Comparison of ENCODE assay signal across 28 cellular contexts in the genomic region with DNA sequence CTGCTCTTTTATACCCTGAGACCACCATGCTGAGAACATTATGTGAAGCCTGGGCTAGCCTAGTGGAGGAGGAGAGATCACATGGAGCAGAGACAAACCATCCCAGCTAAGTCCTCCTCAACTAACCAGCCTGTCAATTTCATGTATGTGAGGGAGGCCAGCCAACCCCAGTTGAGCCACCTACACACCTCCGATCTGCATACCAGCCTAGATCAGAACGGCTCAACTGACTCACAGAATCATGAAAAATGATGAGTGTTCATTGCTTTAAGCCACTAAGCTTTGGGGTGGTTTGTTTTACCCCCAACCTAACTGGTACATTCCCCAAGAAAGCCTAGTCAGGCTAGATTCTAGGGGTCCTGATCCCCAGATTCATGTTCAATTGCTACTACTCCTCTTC. TPM values are rescaled to one million over a fixed set of nuclear protein-coding genes. Genes with fewer than 3 reads are reported as not detected.
DNase-seq lines count a peak whose midpoint lies in the region; ATAC-seq and TF ChIP-seq lines count a peak whose summit lies in the region.
"Had no signal": no experiment of that assay in that cellular context is flagged by ENCODE, and none has a peak within 500 bp of the region (broad histone marks: within the 10 kb centered on the region; RNA-seq: fewer than 3 reads in every experiment).

No MANE protein-coding gene starts in this region.

- DNase-seq in activated CD4-positive, CD25-positive, alpha-beta regulatory T cell treated with anti-CD3 and anti-CD28 coated beads, Interleukin-2, amount 50 U/mL, for 72 hours = no peak
- peak; percentile 28 for DNase-seq in activated naive CD8-positive, alpha-beta T cell treated with anti-CD3 and anti-CD28 coated beads, Interleukin-2, amount 50 U/mL, for 24 hours
- DNase-seq in activated naive CD8-positive, alpha-beta T cell treated with anti-CD3 and anti-CD28 coated beads for 36 hours = no peak
- DNase-seq in amniotic epithelial cell (ENCODE audit: low read depth) (peak; percentile 14), smooth muscle cell (lab: John Stamatoyannopoulos, UW; ENCODE audit: unreplicated experiment) (no peak), NCI-H1436 (lab: John Stamatoyannopoulos, UW) (no peak), WTC11 (ENCODE audit: low spot score) (no peak)
- DNase-seq: 8988T, Calu3, DMS79 treated with DMSO at 0.1 percent for 48 hours, endodermal cell, esophagus squamous epithelium, foreskin melanocyte, heart right ventricle, Karpas-422, lower lobe of right lung, NCI-H1436 treated with DMSO at 0.1 percent for 48 hours, NCI-H2107, NCI-H446 treated with DMSO at 0.1 percent for 48 hours, RPMI8226 had no signal

- H3K79me2 ChIP-seq in smooth muscle cell (ENCODE audit: low read depth) = no peaks in the 10 kb centered on the region

- CTCF ChIA-PET in WTC11 (lab: Charles Lee) = interaction anchor here (1.2 to 2.1 kb wide), 2 partner anchors 66 to 113 kb away, joined by 4 to 7 read pairs; no protein-coding TSS in a partner anchor

- H3K27me3 ChIP-seq in smooth muscle cell (ENCODE audit: low read depth) = no peaks in the 10 kb centered on the region
- H3K27me3 ChIP-seq: esophagus squamous epithelium, heart right ventricle, SJSA1 had no signal

- TF ChIP-seq CTCF in smooth muscle cell (IDR thresholded peaks at IDR 0.05; ENCODE audit: borderline replicate concordance, insufficient read depth, poor library complexity, severe bottlenecking) = no peak
- TF ChIP-seq CTCF in WTC11 (IDR thresholded peaks at IDR 0.05) = no peak

- no peak overlapping the region for H3K27ac ChIP-seq in smooth muscle cell (ENCODE audit: low read depth)
- H3K27ac ChIP-seq: esophagus squamous epithelium, heart right ventricle, lower lobe of right lung, SJSA1 had no signal

- H3K27ac Mint-ChIP-seq in activated naive CD8-positive, alpha-beta T cell treated with anti-CD3 and anti-CD28 coated beads, Interleukin-2, amount 50 U/mL, for 24 hours = no peak overlapping the region
- no peak overlapping the region for H3K27ac Mint-ChIP-seq in activated naive CD8-positive, alpha-beta T cell treated with anti-CD3 and anti-CD28 coated beads for 36 hours
- H3K27ac Mint-ChIP-seq in WTC11 = no peak overlapping the region
- H3K27ac Mint-ChIP-seq: activated naive CD4-positive, alpha-beta T cell treated with anti-CD3 and anti-CD28 coated beads, Interleukin-2, amount 50 U/mL, for 24 hours; dendritic cell treated with granulocyte-macrophage colony-stimulating factor and Interleukin-4, amounts not matched to agents 40 ng/mL and 50 ng/mL, for 4 days; endodermal cell; nephron had no signal

- peaks cover 6% of the 10 kb centered on the region for H3K4me1 ChIP-seq in smooth muscle cell (ENCODE audit: low read depth)

- H3K9me3 ChIP-seq in smooth muscle cell (replicated peaks; ENCODE audit: low read depth) = no peaks in the 10 kb centered on the region
- H3K9me3 ChIP-seq: esophagus squamous epithelium, heart right ventricle, lower lobe of right lung, SJSA1 had no signal

- WGBS in smooth muscle cell (ENCODE audit: low lambda C conversion rate) = 38% methylated on average over 2 of the region's 2 CpGs

- H3K27me3 Mint-ChIP-seq in activated naive CD8-positive, alpha-beta T cell treated with anti-CD3 and anti-CD28 coated beads, Interleukin-2, amount 50 U/mL, for 24 hours = peaks cover 4% of the 10 kb centered on the region
- no peaks in the 10 kb centered on the region for H3K27me3 Mint-ChIP-seq in activated naive CD8-positive, alpha-beta T cell treated with anti-CD3 and anti-CD28 coated beads for 36 hours
- peaks cover 51% of the 10 kb centered on the region for H3K27me3 Mint-ChIP-seq in WTC11 (ENCODE audit: low read depth)

- peaks cover 22% of the 10 kb centered on the region for H3K4me1 Mint-ChIP-seq in activated naive CD8-positive, alpha-beta T cell treated with anti-CD3 and anti-CD28 coated beads, Interleukin-2, amount 50 U/mL, for 24 hours
- peaks cover 19% of the 10 kb centered on the region for H3K4me1 Mint-ChIP-seq in activated naive CD8-positive, alpha-beta T cell treated with anti-CD3 and anti-CD28 coated beads for 36 hours
- H3K4me1 Mint-ChIP-seq in WTC11 = peaks cover 23% of the 10 kb centered on the region
- H3K4me1 Mint-ChIP-seq: central memory CD8-positive, alpha-beta T cell had no signal

- no peaks in the 10 kb centered on the region for H3K36me3 Mint-ChIP-seq in activated naive CD8-positive, alpha-beta T cell treated with anti-CD3 and anti-CD28 coated beads, Interleukin-2, amount 50 U/mL, for 24 hours (ENCODE audit: low read depth)
- no peaks in the 10 kb centered on the region for H3K36me3 Mint-ChIP-seq in activated naive CD8-positive, alpha-beta T cell treated with anti-CD3 and anti-CD28 coated beads for 36 hours
- H3K36me3 Mint-ChIP-seq in WTC11 = no peaks in the 10 kb centered on the region
- H3K36me3 Mint-ChIP-seq: activated naive CD4-positive, alpha-beta T cell treated with anti-CD3 and anti-CD28 coated beads, Interleukin-2, amount 50 U/mL, for 24 hours had no signal

- H3K4me3 ChIP-seq in smooth muscle cell = no peak overlapping the region
- H3K4me3 ChIP-seq: esophagus squamous epithelium, heart right ventricle, lower lobe of right lung, SJSA1 had no signal

- no peak overlapping the region for H2AFZ ChIP-seq in smooth muscle cell (ENCODE audit: low read depth)

- no peaks in the 10 kb centered on the region for H3K36me3 ChIP-seq in smooth muscle cell (ENCODE audit: low read depth)
- H3K36me3 ChIP-seq: esophagus squamous epithelium, heart right ventricle, lower lobe of right lung, SJSA1 had no signal

- POLR2A ChIA-PET in WTC11 (lab: Charles Lee) = no interaction called here

- ATAC-seq in activated CD4-positive, CD25-positive, alpha-beta regulatory T cell treated with anti-CD3 and anti-CD28 coated beads, Interleukin-2, amount 50 U/mL, for 24 hours = peak; percentile 58 to 83
- peak; percentile 97 for ATAC-seq in activated naive CD8-positive, alpha-beta T cell treated with anti-CD3 and anti-CD28 coated beads, Interleukin-2, amount 50 U/mL, for 24 hours
- no peak for ATAC-seq in WTC11
- ATAC-seq: heart right ventricle, lower lobe of right lung had no signal

- H4K20me1 ChIP-seq in smooth muscle cell (ENCODE audit: low read depth) = no peaks in the 10 kb centered on the region

- no peaks in the 10 kb centered on the region for H3K9me3 Mint-ChIP-seq in activated naive CD8-positive, alpha-beta T cell treated with anti-CD3 and anti-CD28 coated beads, Interleukin-2, amount 50 U/mL, for 24 hours
- no peaks in the 10 kb centered on the region for H3K9me3 Mint-ChIP-seq in activated naive CD8-positive, alpha-beta T cell treated with anti-CD3 and anti-CD28 coated beads for 36 hours
- H3K9me3 Mint-ChIP-seq in WTC11 = no peaks in the 10 kb centered on the region
- H3K9me3 Mint-ChIP-seq: activated naive CD4-positive, alpha-beta T cell treated with anti-CD3 and anti-CD28 coated beads, Interleukin-2, amount 50 U/mL, for 24 hours; central memory CD8-positive, alpha-beta T cell; dendritic cell treated with granulocyte-macrophage colony-stimulating factor and Interleukin-4, amounts not matched to agents 40 ng/mL and 50 ng/mL, for 4 days; endodermal cell; nephron; stimulated activated naive CD8-positive, alpha-beta T cell treated with anti-CD3 and anti-CD28 coated beads, Interleukin-15, Interleukin-2, amounts not matched to agents 100 ng/mL and 50 ng/mL, for 24 hours had no signal

- H3K4me2 ChIP-seq in smooth muscle cell = peak overlapping the region; percentile 36

- no peak overlapping the region for H3K4me3 Mint-ChIP-seq in activated naive CD8-positive, alpha-beta T cell treated with anti-CD3 and anti-CD28 coated beads, Interleukin-2, amount 50 U/mL, for 24 hours
- no peak overlapping the region for H3K4me3 Mint-ChIP-seq in activated naive CD8-positive, alpha-beta T cell treated with anti-CD3 and anti-CD28 coated beads for 36 hours
- no peak overlapping the region for H3K4me3 Mint-ChIP-seq in WTC11
- H3K4me3 Mint-ChIP-seq: activated naive CD4-positive, alpha-beta T cell treated with anti-CD3 and anti-CD28 coated beads, Interleukin-2, amount 50 U/mL, for 24 hours; central memory CD8-positive, alpha-beta T cell; dendritic cell treated with granulocyte-macrophage colony-stimulating factor and Interleukin-4, amounts not matched to agents 40 ng/mL and 50 ng/mL, for 4 days; endodermal cell; nephron; stimulated activated naive CD8-positive, alpha-beta T cell treated with anti-CD3 and anti-CD28 coated beads, Interleukin-15, Interleukin-2, amounts not matched to agents 100 ng/mL and 50 ng/mL, for 24 hours had no signal

- H3F3A ChIP-seq in smooth muscle cell (ENCODE audit: low read depth) = peaks cover 6% of the 10 kb centered on the region

- H3K9ac ChIP-seq in smooth muscle cell (ENCODE audit: low read depth) = no peak overlapping the region

TF ChIP-seq in WTC11, 78 proteins besides CTCF, POLR2A, EP300 and RAD21 (continues in another document):
- TF ChIP-seq, protein P1, sequence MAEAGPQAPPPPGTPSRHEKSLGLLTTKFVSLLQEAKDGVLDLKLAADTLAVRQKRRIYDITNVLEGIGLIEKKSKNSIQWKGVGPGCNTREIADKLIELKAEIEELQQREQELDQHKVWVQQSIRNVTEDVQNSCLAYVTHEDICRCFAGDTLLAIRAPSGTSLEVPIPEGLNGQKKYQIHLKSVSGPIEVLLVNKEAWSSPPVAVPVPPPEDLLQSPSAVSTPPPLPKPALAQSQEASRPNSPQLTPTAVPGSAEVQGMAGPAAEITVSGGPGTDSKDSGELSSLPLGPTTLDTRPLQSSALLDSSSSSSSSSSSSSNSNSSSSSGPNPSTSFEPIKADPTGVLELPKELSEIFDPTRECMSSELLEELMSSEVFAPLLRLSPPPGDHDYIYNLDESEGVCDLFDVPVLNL (CRISPR knock-in tag; IDR thresholded peaks at IDR 0.05; ENCODE audit: borderline replicate concordance, low read depth) = no peak
- TF ChIP-seq ZSCAN18 (CRISPR knock-in tag; IDR thresholded peaks at IDR 0.05) (no peak), TEAD1 (CRISPR knock-in tag; IDR thresholded peaks at IDR 0.05) (no peak), GRHL2 (CRISPR knock-in tag; IDR thresholded peaks at IDR 0.05; ENCODE audit: insufficient replicate concordance, severe bottlenecking) (no peak)

RNA-seq across cellular contexts. Expression of gene CA12, which starts 19.4 kb away (rescaled TPM):
- total RNA-seq in activated naive CD8-positive, alpha-beta T cell treated with anti-CD3 and anti-CD28 coated beads for 36 hours = under 1 TPM in 1 of 2 experiments, not detected in 1; 0.39 TPM
- total RNA-seq in smooth muscle cell (12.5 and 14.0 TPM in 2 replicates), WTC11 (2021) (2.8 to 3.3 TPM (median 2.8 TPM) in 3 replicates)
- polyA plus RNA-seq in smooth muscle cell = 9.2 and 13.5 TPM in 2 replicates
- total RNA-seq: T-helper 1 cell treated with Interleukin-12 subunit alpha and Interleukin-12 subunit beta and Interleukin-4 antibody, amounts not matched to agents 30 ng/mL and 1 ng/mL, for 36 hours had no signal

Comparison
In these comparisons a context has a peak if more than half of its experiments do, and no peak if none do; other contexts are left out.
1. DNase-seq: peak in activated naive CD8-positive, alpha-beta T cell treated with anti-CD3 and anti-CD28 coated beads, Interleukin-2, amount 50 U/mL, for 24 hours (single experiment) and amniotic epithelial cell (single experiment); none in activated CD4-positive, CD25-positive, alpha-beta regulatory T cell treated with anti-CD3 and anti-CD28 coated beads, Interleukin-2, amount 50 U/mL, for 72 hours (single experiment), activated naive CD8-positive, alpha-beta T cell treated with anti-CD3 and anti-CD28 coated beads for 36 hours (single experiment), smooth muscle cell (single experiment), NCI-H1436 (single experiment) and WTC11 (single experiment).